In genomic region chr16:9351841-9352434, GRCh38 we compare ENCODE assay signal across 17 cellular contexts.
DNase-seq lines count a peak whose midpoint lies in the region; ATAC-seq, FAIRE-seq and TF ChIP-seq lines count a peak whose summit lies in the region.
"Had no signal": no experiment of that assay in that cellular context is flagged by ENCODE, and none has a peak within 500 bp of the region (broad histone marks: within the 10 kb centered on the region; RNA-seq: fewer than 3 reads in every experiment).

No MANE protein-coding gene starts in this region.

- no TSS peak for BruUV-seq in HepG2 (replicated peaks; lab: Mats Ljungman, UMichigan)

- H4K20me1 ChIP-seq in HepG2 (ENCODE audit: insufficient read depth, low read length) = no peaks in the 10 kb centered on the region
- H4K20me1 ChIP-seq: BLaER1 had no signal

- no peaks in the 10 kb centered on the region for H3K79me2 ChIP-seq in HepG2 (ENCODE audit: insufficient read depth, low read length)

- no peak overlapping the region for H2AFZ ChIP-seq in HepG2 (ENCODE audit: low read length)

- H3K4me3 ChIP-seq in right atrium auricular region (no peak overlapping the region), heart left ventricle (no peak overlapping the region), HepG2 (replicated peaks in 1 of 3; ENCODE audit: insufficient read depth in 1 of 3, low read depth in 2 of 3, low read length in 3 of 3) (no peak overlapping the region)
- H3K4me3 ChIP-seq: BLaER1 had no signal

- H3K27ac Mint-ChIP-seq in CD14-positive monocyte = no peak overlapping the region
- H3K27ac Mint-ChIP-seq: CD4-positive, CD25-positive, alpha-beta regulatory T cell had no signal

- no peaks in the 10 kb centered on the region for H3K4me1 Mint-ChIP-seq in CD14-positive monocyte
- H3K4me1 Mint-ChIP-seq: CD4-positive, CD25-positive, alpha-beta regulatory T cell had no signal

- TF ChIP-seq CTCF in right atrium auricular region (IDR thresholded peaks at IDR 0.05) (no peak), heart left ventricle (IDR thresholded peaks at IDR 0.05) (no peak), HepG2 (CRISPR knock-in tag; IDR thresholded peaks at IDR 0.05) (no peak), CD14-positive monocyte (IDR thresholded peaks at IDR 0.05) (no peak)

- peak; percentile 56 for DNase-seq in Right ventricle myocardium superior
- DNase-seq in right atrium auricular region (ENCODE audit: low spot score) = no peak
- peak in 2 of 5 donors; percentile 51 to 72 for DNase-seq in heart left ventricle
- DNase-seq in HepG2 (ENCODE audit: low spot score) = no peak
- no peak for DNase-seq in SKM-1 (lab: John Stamatoyannopoulos, UW; ENCODE audit: unreplicated experiment)
- DNase-seq in CD14-positive monocyte (ENCODE audit: low spot score) = no peak
- DNase-seq in GM03348 (ENCODE audit: low spot score) = no peak
- DNase-seq: 8988T; AML-193; CD4-positive, CD25-positive, alpha-beta regulatory T cell; DMS79; HCEC 1CT; IMR-90 had no signal

- ATAC-seq in Right ventricle myocardium superior (ENCODE audit: poor library complexity) = peak; percentile 95
- ATAC-seq in heart left ventricle = peak; percentile 26 to 91 (median 61)
- peak; percentile 71 for ATAC-seq in HepG2
- ATAC-seq in GM19351 (IDR thresholded peaks at IDR 0.05; ENCODE audit: unreplicated experiment) = no peak

- H3K36me3 ChIP-seq in right atrium auricular region (no peaks in the 10 kb centered on the region), heart left ventricle (no peaks in the 10 kb centered on the region), HepG2 (replicated peaks in 1 of 2; ENCODE audit: control insufficient read depth in 1 of 2, insufficient read depth in 2 of 2, low read length in 2 of 2) (no peaks in the 10 kb centered on the region)
- H3K36me3 ChIP-seq: BLaER1 had no signal

- WGBS in heart left ventricle, 4 donors = 38 to 78% (median 53%) methylated on average over 1 of the region's 1 CpG
- 0% methylated on average over 1 of the region's 1 CpG for WGBS in HepG2 (ENCODE audit: low lambda C conversion rate)

- no peak overlapping the region for H3K9ac ChIP-seq in HepG2 (ENCODE audit: insufficient read depth, low read depth, low read length)
- H3K9ac ChIP-seq: BLaER1 had no signal

- TF ChIP-seq EP300 in HepG2 (IDR thresholded peaks at IDR 0.05; ENCODE audit: low read depth in 2 of 2, low read length in 2 of 2) = no peak
- TF ChIP-seq EP300 in HepG2 (CRISPR knock-in tag; IDR thresholded peaks at IDR 0.05; ENCODE audit: borderline replicate concordance) = no peak

- CTCF ChIA-PET in HepG2 (lab: Yijun Ruan, JAX; ENCODE audit: low intra/inter-chr PET ratio, low total read pairs) = no interaction called here

- POLR2A ChIA-PET in HepG2 (lab: Yijun Ruan, JAX) = no interaction called here

- H3K27ac ChIP-seq in right atrium auricular region = peak overlapping the region in 1 of 2 donors; percentile 8
- peak overlapping the region in 1 of 12 donors; percentile 32 for H3K27ac ChIP-seq in heart left ventricle
- no peak overlapping the region for H3K27ac ChIP-seq in HepG2 (ENCODE audit: extremely low read length, insufficient read depth, low read length)
- H3K27ac ChIP-seq: BLaER1 had no signal

- peaks cover 0 to 2% (median 2%) of the 10 kb centered on the region in 3 donors for H3K27me3 Mint-ChIP-seq in CD14-positive monocyte (ENCODE audit: low read depth in 3 of 3)

- peaks cover 3 to 14% (median 10%) of the 10 kb centered on the region in 7 donors for H3K9me3 Mint-ChIP-seq in CD14-positive monocyte

- in situ Hi-C loops in HepG2 (cut with HindIII; ENCODE audit: extremely low pct_ligation_motif_present, low pct_unique_long_range_greater_than_20kb) = no loop called here

- no peaks in the 10 kb centered on the region for H3K4me1 ChIP-seq in right atrium auricular region
- peaks cover 0 to 6% (median 0%) of the 10 kb centered on the region in 12 donors for H3K4me1 ChIP-seq in heart left ventricle
- no peaks in the 10 kb centered on the region for H3K4me1 ChIP-seq in HepG2 (ENCODE audit: insufficient read depth, low read length)
- H3K4me1 ChIP-seq: BLaER1 had no signal

- FAIRE-seq in HepG2 (lab: Jason Lieb, UNC) = no peak
- FAIRE-seq: GM12892, H1 had no signal

- H3K4me2 ChIP-seq in HepG2 (ENCODE audit: low read depth, low read length) = no peak overlapping the region
- H3K4me2 ChIP-seq: BLaER1 had no signal

- TF ChIP-seq POLR2A in heart left ventricle (IDR thresholded peaks at IDR 0.05) (no peak), HepG2 (IDR thresholded peaks at IDR 0.05; ENCODE audit: insufficient read depth in 1 of 2, low read depth in 2 of 2, low read length in 2 of 2) (no peak)

- intact Hi-C loops in Right ventricle myocardium superior (cut with DNase I) (no loop called here), heart left ventricle (cut with DNase I) (no loop called here), HepG2 (cut with micrococcal nuclease; ENCODE audit: unreplicated experiment) (no loop called here), CD14-positive monocyte (cut with micrococcal nuclease) (no loop called here)

- no peaks in the 10 kb centered on the region for H3K36me3 Mint-ChIP-seq in CD14-positive monocyte
- H3K36me3 Mint-ChIP-seq: CD4-positive, CD25-positive, alpha-beta regulatory T cell had no signal

- no peaks in the 10 kb centered on the region for H3K27me3 ChIP-seq in right atrium auricular region
- no peaks in the 10 kb centered on the region for H3K27me3 ChIP-seq in heart left ventricle
- H3K27me3 ChIP-seq in HepG2 (ENCODE audit: control insufficient read depth in 1 of 2, insufficient read depth in 2 of 2, low read length in 2 of 2) = no peaks in the 10 kb centered on the region
- H3K27me3 ChIP-seq: BLaER1 had no signal

- no peak overlapping the region for H3K4me3 Mint-ChIP-seq in CD14-positive monocyte
- H3K4me3 Mint-ChIP-seq: CD4-positive, CD25-positive, alpha-beta regulatory T cell had no signal

- TF ChIP-seq RAD21 in HepG2 (CRISPR knock-in tag; IDR thresholded peaks at IDR 0.05) = no peak

- H3K9me3 ChIP-seq in right atrium auricular region (peaks cover 0 to 24% of the 10 kb centered on the region in 2 donors), heart left ventricle (peaks cover 0 to 47% (median 19%) of the 10 kb centered on the region in 12 donors), HepG2 (ENCODE audit: low read length) (peaks cover 16% of the 10 kb centered on the region)

TF ChIP-seq in HepG2, 621 proteins besides CTCF, POLR2A, EP300 and RAD21:
- TF ChIP-seq HIC2 (CRISPR knock-in tag; IDR thresholded peaks at IDR 0.05; ENCODE audit: low read depth) = no peak
